Comparison of ENCODE assay signal across 14 cellular contexts in the genomic region with DNA sequence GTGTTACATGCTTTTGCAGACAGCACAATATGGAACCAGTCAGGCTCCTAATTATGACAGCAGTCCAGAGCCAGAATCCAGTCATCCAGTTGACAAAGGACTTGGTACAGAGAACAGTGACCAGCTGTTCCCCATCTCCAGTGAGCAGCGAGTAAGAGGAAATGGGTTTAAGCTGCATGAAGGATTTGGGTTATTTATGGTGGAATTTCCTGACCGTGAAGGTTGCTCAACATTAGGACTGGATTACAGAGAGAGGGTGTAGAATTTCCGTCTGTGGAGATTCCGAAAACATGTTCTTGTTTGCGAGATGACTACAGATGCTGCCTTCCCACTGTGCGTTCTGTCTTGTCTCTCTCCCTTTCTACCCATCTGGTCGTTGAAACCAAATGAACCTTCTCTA. TPM values are rescaled to one million over a fixed set of nuclear protein-coding genes. Genes with fewer than 3 reads are reported as not detected.
DNase-seq lines count a peak whose midpoint lies in the region; ATAC-seq and TF ChIP-seq lines count a peak whose summit lies in the region.
"Had no signal": no experiment of that assay in that cellular context is flagged by ENCODE, and none has a peak within 500 bp of the region (broad histone marks: within the 10 kb centered on the region; RNA-seq: fewer than 3 reads in every experiment).

No MANE protein-coding gene starts in this region.

- CTCF ChIA-PET in A673 (lab: Charles Lee) = no interaction called here

- no peaks in the 10 kb centered on the region for H3K9me3 Mint-ChIP-seq in effector memory CD8-positive, alpha-beta T cell
- H3K9me3 Mint-ChIP-seq: activated naive CD8-positive, alpha-beta T cell treated with anti-CD3 and anti-CD28 coated beads, Interleukin-2, amount 10 ng/mL, durations not matched to agents 7 days and 5 days; stimulated activated naive CD8-positive, alpha-beta T cell treated with anti-CD3 and anti-CD28 coated beads, Interleukin-15, amount 100 ng/mL, for 72 hours had no signal

- no peak overlapping the region for H3K4me3 ChIP-seq in A673 (ENCODE audit: low read depth, low read length, poor library complexity, severe bottlenecking)
- no peak overlapping the region for H3K4me3 ChIP-seq in left lung
- H3K4me3 ChIP-seq in lower leg skin (ENCODE audit: low read depth, poor library complexity, severe bottlenecking) = no peak overlapping the region

- peaks cover 0 to 21% of the 10 kb centered on the region in 2 donors for H3K27me3 Mint-ChIP-seq in effector memory CD8-positive, alpha-beta T cell
- H3K27me3 Mint-ChIP-seq in T-helper 17 cell = peaks cover 9% of the 10 kb centered on the region

- no peaks in the 10 kb centered on the region for H3K36me3 Mint-ChIP-seq in effector memory CD8-positive, alpha-beta T cell (ENCODE audit: insufficient read depth)
- no peaks in the 10 kb centered on the region for H3K36me3 Mint-ChIP-seq in T-helper 17 cell (ENCODE audit: low read depth)
- H3K36me3 Mint-ChIP-seq: activated naive CD8-positive, alpha-beta T cell treated with anti-CD3 and anti-CD28 coated beads, Interleukin-2, amount 10 ng/mL, durations not matched to agents 7 days and 5 days had no signal

- H3K4me1 ChIP-seq in A673 (ENCODE audit: insufficient read depth, low read length, poor library complexity, severe bottlenecking) = peaks cover 44% of the 10 kb centered on the region
- H3K4me1 ChIP-seq in left lung = peaks cover 7 to 31% of the 10 kb centered on the region in 2 donors
- H3K4me1 ChIP-seq: BE2C had no signal

- H3K27ac Mint-ChIP-seq in effector memory CD8-positive, alpha-beta T cell = no peak overlapping the region
- no peak overlapping the region for H3K27ac Mint-ChIP-seq in T-helper 17 cell
- H3K27ac Mint-ChIP-seq: activated naive CD8-positive, alpha-beta T cell treated with anti-CD3 and anti-CD28 coated beads, Interleukin-2, amount 10 ng/mL, durations not matched to agents 7 days and 5 days; stimulated activated naive CD8-positive, alpha-beta T cell treated with anti-CD3 and anti-CD28 coated beads, Interleukin-15, amount 100 ng/mL, for 72 hours had no signal

- peaks cover 13% of the 10 kb centered on the region for H3K27me3 ChIP-seq in A673 (replicated peaks; ENCODE audit: insufficient read depth, low read depth, low read length, poor library complexity)
- H3K27me3 ChIP-seq in left lung = no peaks in the 10 kb centered on the region
- H3K27me3 ChIP-seq: BE2C had no signal

- ATAC-seq in left lung (peak; percentile 78), T-helper 17 cell (no peak)
- ATAC-seq in effector memory CD8-positive, alpha-beta T cell (replicated peaks) = no peak
- ATAC-seq: stimulated activated naive CD8-positive, alpha-beta T cell treated with anti-CD3 and anti-CD28 coated beads, Interleukin-15, amount 100 ng/mL, for 72 hours had no signal

- H3K9me3 ChIP-seq in A673 (ENCODE audit: low read depth, low read length, poor library complexity, severe bottlenecking) = no peaks in the 10 kb centered on the region
- H3K9me3 ChIP-seq in left lung = no peaks in the 10 kb centered on the region
- H3K9me3 ChIP-seq in T-helper 17 cell (ENCODE audit: control insufficient read depth, low read length, poor library complexity, severe bottlenecking) = no peaks in the 10 kb centered on the region
- H3K9me3 ChIP-seq: BE2C had no signal

- DNase-seq in A673 (ENCODE audit: low spot score) (peak; percentile 98), HS-5 (ENCODE audit: low read depth) (peak; percentile 76), amniotic epithelial cell (ENCODE audit: low read depth) (peak; percentile 72), left lung (peak in 1 of 2 donors; percentile 41), occipital lobe (lab: John Stamatoyannopoulos, UW) (no peak), lower leg skin (ENCODE audit: low spot score in 2 of 2) (no peak), T-helper 17 cell (no peak)
- DNase-seq in effector memory CD8-positive, alpha-beta T cell = no peak
- DNase-seq: activated naive CD8-positive, alpha-beta T cell treated with anti-CD3 and anti-CD28 coated beads, Interleukin-2, amount 10 ng/mL, durations not matched to agents 7 days and 5 days; BE2C; NCI-H1092; stimulated activated naive CD8-positive, alpha-beta T cell treated with anti-CD3 and anti-CD28 coated beads, Interleukin-15, amount 100 ng/mL, for 72 hours had no signal

- peaks cover 0 to 2% of the 10 kb centered on the region in 2 donors for H3K4me1 Mint-ChIP-seq in effector memory CD8-positive, alpha-beta T cell (ENCODE audit: low read depth in 2 of 2)
- H3K4me1 Mint-ChIP-seq in T-helper 17 cell = peaks cover 2% of the 10 kb centered on the region
- H3K4me1 Mint-ChIP-seq: activated naive CD8-positive, alpha-beta T cell treated with anti-CD3 and anti-CD28 coated beads, Interleukin-2, amount 10 ng/mL, durations not matched to agents 7 days and 5 days; stimulated activated naive CD8-positive, alpha-beta T cell treated with anti-CD3 and anti-CD28 coated beads, Interleukin-15, amount 100 ng/mL, for 72 hours had no signal

- POLR2A ChIA-PET in A673 (lab: Charles Lee; ENCODE audit: low non-redundant PET) = no interaction called here

- intact Hi-C loops in A673 (cut with micrococcal nuclease; ENCODE audit: unreplicated experiment) (no loop called here), left lung (cut with DNase I) (no loop called here), lower leg skin (cut with DNase I; ENCODE audit: low total_unique reads) (no loop called here)

- 36 to 47% methylated on average over 7 of the region's 7 CpGs for WGBS in lower leg skin, 2 donors

- no peaks in the 10 kb centered on the region for H3K36me3 ChIP-seq in A673 (ENCODE audit: insufficient read depth, low read length, poor library complexity, severe bottlenecking)
- no peaks in the 10 kb centered on the region for H3K36me3 ChIP-seq in left lung
- H3K36me3 ChIP-seq: BE2C had no signal

- no peak overlapping the region for H3K4me3 Mint-ChIP-seq in effector memory CD8-positive, alpha-beta T cell
- H3K4me3 Mint-ChIP-seq in T-helper 17 cell = no peak overlapping the region
- H3K4me3 Mint-ChIP-seq: activated naive CD8-positive, alpha-beta T cell treated with anti-CD3 and anti-CD28 coated beads, Interleukin-2, amount 10 ng/mL, durations not matched to agents 7 days and 5 days; stimulated activated naive CD8-positive, alpha-beta T cell treated with anti-CD3 and anti-CD28 coated beads, Interleukin-15, amount 100 ng/mL, for 72 hours had no signal

- BruUV-seq in A673 (replicated peaks; lab: Mats Ljungman, UMichigan) = no TSS peak

- no peak for TF ChIP-seq CTCF in A673 (conservative IDR thresholded peaks at IDR 0.05; ENCODE audit: low read depth, low read length)
- TF ChIP-seq CTCF in left lung (IDR thresholded peaks at IDR 0.05) = no peak
- no peak for TF ChIP-seq CTCF in lower leg skin (IDR thresholded peaks at IDR 0.05)

- H3K27ac ChIP-seq in A673 (ENCODE audit: low read depth, low read length, poor library complexity, severe bottlenecking) (peak overlapping the region; percentile 60), left lung (peak overlapping the region in 1 of 2 donors; percentile 76)

- no peak for TF ChIP-seq POLR2A in lower leg skin (IDR thresholded peaks at IDR 0.05)

RNA-seq across cellular contexts. Expression of a gene that starts 24.5 kb away (rescaled TPM):
- total RNA-seq in A673 (2021) = 0.09 and 0.37 TPM in 2 replicates
- 10 to 100 TPM; 28.2 to 31.2 TPM for total RNA-seq in left lung
- 1.2 TPM for total RNA-seq in occipital lobe
- 10 to 100 TPM; 38.7 to 61.3 (median 59.0) TPM for total RNA-seq in lower leg skin
- total RNA-seq in T-helper 17 cell = 1 to 10 TPM; 4.5 to 5.1 TPM
- total RNA-seq: endothelial cell of umbilical vein, lung microvascular endothelial cell had no signal

Comparison
In these comparisons a context has a peak if more than half of its experiments do, and no peak if none do; other contexts are left out.
1. DNase-seq: peak in A673 (single experiment), HS-5 (single experiment) and amniotic epithelial cell (single experiment); none in occipital lobe (single experiment), effector memory CD8-positive, alpha-beta T cell (0 of 3), lower leg skin (0 of 2) and T-helper 17 cell (0 of 3).
2. RNA of a gene that starts 24.5 kb away (total RNA-seq): 38.7 to 61.3 TPM in lower leg skin and 28.2 to 31.2 TPM in left lung; 4.5 to 5.1 TPM in T-helper 17 cell, 1.2 TPM in occipital lobe (single experiment) and 0.09 to 0.37 TPM in A673; every median in the first group is over 4 times any median in the second.